1 cellular context compared by ENCODE assay signal in genomic region chr9:2583308-2584013, GRCh38.
TF ChIP-seq lines count a peak whose summit lies in the region.

No MANE protein-coding gene starts in this region.

TF ChIP-seq in K562, 482 proteins besides CTCF, POLR2A, EP300 and RAD21 (continued from another document):
- TF ChIP-seq KAT7 (CRISPR knock-in tag; IDR thresholded peaks at IDR 0.05; ENCODE audit: borderline replicate concordance) (no peak), NFATC3 (IDR thresholded peaks at IDR 0.05) (no peak)
